ENCODE assay signal across 2 cellular contexts in genomic region chr6:65157025-65157424, GRCh38.
A peak's percentile ranks its signal among the peaks of the same experiment; 100 is the strongest.
TF ChIP-seq lines count a peak whose summit lies in the region.

No MANE protein-coding gene starts in this region.

TF ChIP-seq in HepG2, 621 proteins besides CTCF, POLR2A, EP300 and RAD21:
- TF ChIP-seq ATF7 (IDR thresholded peaks at IDR 0.05) (peak; percentile 61), ATF7 (CRISPR knock-in tag; IDR thresholded peaks at IDR 0.05) (no peak), CEBPB (IDR thresholded peaks at IDR 0.05; ENCODE audit: borderline replicate concordance, low read depth, low read length) (peak; percentile 49; the same call in 1 of the 2 replicates), ZNF891 (CRISPR knock-in tag; IDR thresholded peaks at IDR 0.05) (no peak)

TF ChIP-seq in K562, 482 proteins besides CTCF, POLR2A, EP300 and RAD21:
- TF ChIP-seq MXD1 (CRISPR knock-in tag; IDR thresholded peaks at IDR 0.05; ENCODE audit: borderline replicate concordance, poor library complexity, severe bottlenecking): no peak
- no peak for TF ChIP-seq CEBPG (CRISPR knock-in tag; IDR thresholded peaks at IDR 0.05)
- peak in 1 of 2 experiments; percentile 62; a peak in 1 of 4 replicates for TF ChIP-seq CEBPG (tag; conservative IDR thresholded peaks at IDR 0.05 in 1 of 2, IDR thresholded peaks at IDR 0.05 in 1 of 2)
- TF ChIP-seq CEBPB (tag; IDR thresholded peaks at IDR 0.05): 0 out of 2 replicates have a peak, but pooled peaks have one; percentile 19
